Comparison of ENCODE assay signal across 16 cellular contexts in genomic region chr15:92877000-92877399, GRCh38.
"Had no signal": no experiment of that assay in that cellular context is flagged by ENCODE, and none has a peak within 500 bp of the region (broad histone marks: within the 10 kb centered on the region; RNA-seq: fewer than 3 reads in every experiment).

No MANE protein-coding gene starts in this region.

- H3K27ac ChIP-seq: body of pancreas, lower lobe of right lung, sigmoid colon, VCaP had no signal

- H3K27me3 ChIP-seq: body of pancreas, sigmoid colon had no signal

- H3K4me3 ChIP-seq: body of pancreas, lower lobe of right lung, sigmoid colon had no signal

- H3K27me3 Mint-ChIP-seq: activated CD4-positive, alpha-beta T cell treated with anti-CD3 and anti-CD28 coated beads for 36 hours had no signal

- H3K36me3 Mint-ChIP-seq: naive B cell had no signal

- H3K9me3 ChIP-seq: body of pancreas, lower lobe of right lung, sigmoid colon had no signal

- ATAC-seq: activated CD4-positive, alpha-beta T cell treated with anti-CD3 and anti-CD28 coated beads for 36 hours; activated CD8-positive, alpha-beta T cell treated with anti-CD3 and anti-CD28 coated beads, Interleukin-2, amount 10 ng/mL, durations not matched to agents 7 days and 5 days; body of pancreas; lower lobe of right lung had no signal

- DNase-seq: activated CD4-positive, alpha-beta T cell treated with anti-CD3 and anti-CD28 coated beads for 36 hours; activated CD8-positive, alpha-beta T cell treated with anti-CD3 and anti-CD28 coated beads, Interleukin-2, amount 10 ng/mL, durations not matched to agents 7 days and 5 days; activated naive CD4-positive, alpha-beta T cell treated with Interleukin-2 at 50 U/mL for 16 hours; body of pancreas; central memory CD4-positive, alpha-beta T cell; cortex of kidney; effector memory CD4-positive, alpha-beta T cell; kidney glomerular epithelial cell; lower lobe of right lung; naive B cell; sigmoid colon; stimulated activated CD4-positive, alpha-beta T cell treated with anti-CD3 and anti-CD28 coated beads, Interleukin-2, amount 100 ng/mL, for 24 hours; stimulated activated naive CD4-positive, alpha-beta T cell; substantia nigra; T-helper 1 cell had no signal

- H3K4me3 Mint-ChIP-seq: activated CD4-positive, alpha-beta T cell treated with anti-CD3 and anti-CD28 coated beads for 36 hours; activated CD8-positive, alpha-beta T cell treated with anti-CD3 and anti-CD28 coated beads, Interleukin-2, amount 10 ng/mL, durations not matched to agents 7 days and 5 days; naive B cell had no signal

- H3K27ac Mint-ChIP-seq: activated CD4-positive, alpha-beta T cell treated with anti-CD3 and anti-CD28 coated beads for 36 hours; activated CD8-positive, alpha-beta T cell treated with anti-CD3 and anti-CD28 coated beads, Interleukin-2, amount 10 ng/mL, durations not matched to agents 7 days and 5 days had no signal

- H3K9me3 Mint-ChIP-seq: naive B cell had no signal

- H3K36me3 ChIP-seq: lower lobe of right lung, sigmoid colon had no signal
